ENCODE assay signal across 18 cellular contexts in genomic region chr19:39590265-39590664, GRCh38. TPM values are rescaled to one million over a fixed set of nuclear protein-coding genes. Genes with fewer than 3 reads are reported as not detected.
A peak's percentile ranks its signal among the peaks of the same experiment; 100 is the strongest.
DNase-seq lines count a peak whose midpoint lies in the region; ATAC-seq, FAIRE-seq and TF ChIP-seq lines count a peak whose summit lies in the region.
"Had no signal": no experiment of that assay in that cellular context is flagged by ENCODE, and none has a peak within 500 bp of the region (broad histone marks: within the 10 kb centered on the region; RNA-seq: fewer than 3 reads in every experiment).

No MANE protein-coding gene starts in this region.

- H3K27me3 ChIP-seq in Karpas-422 (ENCODE audit: low read length) (no peaks in the 10 kb centered on the region), K562 (ENCODE audit: control insufficient read depth in 2 of 2, insufficient read depth in 2 of 2, low read length in 2 of 2) (no peaks in the 10 kb centered on the region; a peak in 1 of 5 replicates), left ventricle myocardium inferior (ENCODE audit: low read depth) (peaks cover 52% of the 10 kb centered on the region)
- H3K27me3 ChIP-seq: BLaER1 treated with 17β-estradiol and CSF1 and Interleukin-3, amounts not matched to agents 10 nM and 100 nM had no signal

- TF ChIP-seq CTCF in K562 (IDR thresholded peaks at IDR 0.05 in 2 of 3, conservative IDR thresholded peaks at IDR 0.05 in 1 of 3; ENCODE audit: insufficient read depth in 2 of 3, low read depth in 1 of 3, low read length in 3 of 3) (no peak), left ventricle myocardium inferior (IDR thresholded peaks at IDR 0.05; ENCODE audit: borderline replicate concordance) (no peak)

- peaks cover 5% of the 10 kb centered on the region; the same call in 1 of the 2 replicates for H3K36me3 ChIP-seq in Karpas-422 (ENCODE audit: insufficient read depth, low read length)
- H3K36me3 ChIP-seq in K562 (ENCODE audit: control insufficient read depth, insufficient read depth, low read length), result no peaks in the 10 kb centered on the region
- H3K36me3 ChIP-seq in left ventricle myocardium inferior, result no peaks in the 10 kb centered on the region
- H3K36me3 ChIP-seq: BLaER1 treated with 17β-estradiol and CSF1 and Interleukin-3, amounts not matched to agents 10 nM and 100 nM; gastroesophageal sphincter; spleen had no signal

- 0% methylated on average over 2 of the region's 2 CpGs for WGBS in K562 (ENCODE audit: insufficient coverage, low coverage, missing lambda C conversion rate)

- TF ChIP-seq EP300 in K562 (IDR thresholded peaks at IDR 0.05; ENCODE audit: low read length), result no peak

- in situ Hi-C loops in K562 (cut with MboI), result no loop called here

- BruUV-seq in K562 (replicated peaks; lab: Mats Ljungman, UMichigan), result no TSS peak

- H3K4me3 ChIP-seq in Karpas-422 (ENCODE audit: low read length) (no peak overlapping the region), K562 (no peak overlapping the region), left ventricle myocardium inferior (no peak overlapping the region)
- H3K4me3 ChIP-seq: BLaER1 treated with 17β-estradiol and CSF1 and Interleukin-3, amounts not matched to agents 10 nM and 100 nM; gastroesophageal sphincter; mucosa of descending colon; spleen had no signal

- DNase-seq in ELF-1 (ENCODE audit: low read depth, low spot score) (peak; percentile 6), Karpas-422 (peak; percentile 78), K562 (ENCODE audit: extremely low read depth in 1 of 4, low spot score in 3 of 4) (no peak), iris pigment epithelial cell (ENCODE audit: low read depth) (peak; percentile 8), mucosa of gallbladder (ENCODE audit: low spot score) (no peak), DMS53 (lab: John Stamatoyannopoulos, UW) (no peak), left ventricle myocardium inferior (no peak), NCI-H69 (lab: John Stamatoyannopoulos, UW) (no peak)
- DNase-seq: activated CD8-positive, alpha-beta memory T cell treated with anti-CD3 and anti-CD28 coated beads, Interleukin-2, amount 10 ng/mL, durations not matched to agents 7 days and 5 days; effector CD4-positive, alpha-beta T cell; H9; mucosa of descending colon; NCI-H146; spleen had no signal

- TF ChIP-seq RAD21 in K562 (CRISPR knock-in tag; conservative IDR thresholded peaks at IDR 0.05 in 1 of 2, IDR thresholded peaks at IDR 0.05 in 1 of 2), result no peak

- CTCF ChIA-PET in K562 (lab: Yijun Ruan, JAX; ENCODE audit: low intra/inter-chr PET ratio), result no interaction called here

- FAIRE-seq in K562 (lab: Jason Lieb, UNC), result no peak

- no peaks in the 10 kb centered on the region; the same call in 1 of the 2 replicates for H3K9me3 ChIP-seq in Karpas-422 (ENCODE audit: low read length)
- H3K9me3 ChIP-seq in K562 (replicated peaks; ENCODE audit: control insufficient read depth, insufficient read depth, low read depth, low read length), result no peaks in the 10 kb centered on the region
- H3K9me3 ChIP-seq in left ventricle myocardium inferior (replicated peaks), result no peaks in the 10 kb centered on the region
- H3K9me3 ChIP-seq: BLaER1 treated with 17β-estradiol and CSF1 and Interleukin-3, amounts not matched to agents 10 nM and 100 nM; gastroesophageal sphincter; mucosa of descending colon; spleen had no signal

- no peaks in the 10 kb centered on the region for H3K9me1 ChIP-seq in K562 (ENCODE audit: control insufficient read depth, insufficient read depth, low read length)

- H3K27ac ChIP-seq in Karpas-422 (ENCODE audit: low read length) (no peak overlapping the region), K562 (ENCODE audit: extremely low read depth, low read depth, low read length) (no peak overlapping the region), left ventricle myocardium inferior (replicated peaks) (no peak overlapping the region)
- H3K27ac ChIP-seq: BLaER1 treated with 17β-estradiol and CSF1 and Interleukin-3, amounts not matched to agents 10 nM and 100 nM; gastroesophageal sphincter; spleen had no signal

- H3K4me2 ChIP-seq in Karpas-422 (ENCODE audit: low read depth, low read length, poor library complexity, severe bottlenecking) (no peak overlapping the region), K562 (ENCODE audit: insufficient read depth, low read length) (no peak overlapping the region)
- H3K4me2 ChIP-seq: BLaER1 treated with 17β-estradiol and CSF1 and Interleukin-3, amounts not matched to agents 10 nM and 100 nM had no signal

- POLR2A ChIA-PET in K562 (lab: Yijun Ruan, JAX), result no interaction called here

- intact Hi-C loops in K562 (cut with micrococcal nuclease), result no loop called here
- intact Hi-C loops in left ventricle myocardium inferior (cut with micrococcal nuclease), result no loop called here

- H4K20me1 ChIP-seq in Karpas-422 (ENCODE audit: insufficient read depth, low read depth, low read length), result no peaks in the 10 kb centered on the region
- H4K20me1 ChIP-seq in K562 (replicated peaks; ENCODE audit: control insufficient read depth, insufficient read depth, low read length), result no peaks in the 10 kb centered on the region
- H4K20me1 ChIP-seq: BLaER1 treated with 17β-estradiol and CSF1 and Interleukin-3, amounts not matched to agents 10 nM and 100 nM had no signal

- H3K9ac ChIP-seq in Karpas-422 (ENCODE audit: low read length), result no peak overlapping the region
- no peak overlapping the region for H3K9ac ChIP-seq in K562 (ENCODE audit: insufficient read depth in 1 of 2, low read depth in 2 of 2, low read length in 2 of 2)
- H3K9ac ChIP-seq: BLaER1 treated with 17β-estradiol and CSF1 and Interleukin-3, amounts not matched to agents 10 nM and 100 nM had no signal

- H3K9me2 ChIP-seq in Karpas-422 (replicated peaks; ENCODE audit: insufficient read depth, low read length), result no peaks in the 10 kb centered on the region

- H2AFZ ChIP-seq in Karpas-422 (ENCODE audit: low read length) (no peak overlapping the region), K562 (ENCODE audit: low read depth, low read length) (no peak overlapping the region)

- no peak for ATAC-seq in K562
- ATAC-seq: activated CD8-positive, alpha-beta memory T cell treated with anti-CD3 and anti-CD28 coated beads, Interleukin-2, amount 10 ng/mL, durations not matched to agents 7 days and 5 days; gastroesophageal sphincter; mucosa of descending colon had no signal

- H3K79me2 ChIP-seq in Karpas-422 (ENCODE audit: low read length) (no peaks in the 10 kb centered on the region), K562 (ENCODE audit: control insufficient read depth, insufficient read depth, low read length) (no peaks in the 10 kb centered on the region)

- H3K4me1 ChIP-seq in Karpas-422 (ENCODE audit: low read length) (peaks cover 64% of the 10 kb centered on the region), K562 (replicated peaks in 1 of 2; ENCODE audit: control insufficient read depth in 2 of 2, insufficient read depth in 2 of 2, low read length in 2 of 2) (no peaks in the 10 kb centered on the region), left ventricle myocardium inferior (no peaks in the 10 kb centered on the region)
- H3K4me1 ChIP-seq: BLaER1 treated with 17β-estradiol and CSF1 and Interleukin-3, amounts not matched to agents 10 nM and 100 nM; gastroesophageal sphincter; spleen had no signal

- no peak for TF ChIP-seq POLR2A in K562 (conservative IDR thresholded peaks at IDR 0.05)

RNA-seq across cellular contexts. Expression of gene LGALS13, which starts 12.1 kb away (rescaled TPM):
- not detected in 2 replicates for total RNA-seq in Karpas-422 (2014; rRNA removed; shearing (Covaris generic); ENCODE audit: low replicate concordance)
- not detected in 2 replicates for total RNA-seq in K562 (2011; cell fraction: chromatin; rRNA removed; ENCODE audit: low replicate concordance)
- not detected in 2 replicates for total RNA-seq in K562 (2011; cell fraction: nucleolus; rRNA removed)
- total RNA-seq in K562 (2011; cell fraction: nucleoplasm; rRNA removed), result not detected in 2 replicates
- total RNA-seq in K562 (2014; rRNA removed), result not detected in 2 replicates
- total RNA-seq in K562 (2014; rRNA removed; fragmentation: Illumina TruSeq; extraction: Trizol), result not detected in 2 replicates
- 0.43 TPM in 1 of 2 replicates, not detected in the other for total RNA-seq in K562 (2015; rRNA removed; fragmentation: Illumina TruSeq; extraction: Trizol)
- total RNA-seq in K562 (2021), result not detected in 2 replicates
- polyA plus RNA-seq in K562 (2011; rRNA removed), result not detected in 2 replicates
- not detected in 2 replicates for polyA plus RNA-seq in K562 (2011; cell fraction: cytosol; rRNA removed)
- polyA plus RNA-seq in K562 (2011; cell fraction: nucleus; rRNA removed), result not detected in 2 replicates
- 5.6 TPM in 1 of 2 replicates, not detected in the other for polyA plus RNA-seq in K562 (2012)
- polyA plus RNA-seq in K562 (2014; fragmentation: Illumina TruSeq; extraction: Trizol), result not detected in 2 replicates
- under 1 TPM in 1 of 2 experiments, not detected in 1; 0.11 TPM for polyA plus RNA-seq in K562 (2014; fragmentation: Nextera tagmentation; extraction: Ambion mirVana)
- not detected in 2 replicates for polyA plus RNA-seq in K562 (2014; rRNA removed)
- not detected in 2 replicates for polyA minus RNA-seq in K562 (2011; rRNA and poly(A)+ RNA removed)
- polyA minus RNA-seq in K562 (2011; cell fraction: cytosol; rRNA and poly(A)+ RNA removed), result not detected in 2 replicates
- not detected in 2 replicates for polyA minus RNA-seq in K562 (2011; cell fraction: nucleus; rRNA and poly(A)+ RNA removed)
- not detected for total RNA-seq in mucosa of gallbladder
- total RNA-seq in left ventricle myocardium inferior, result not detected
- total RNA-seq: activated CD8-positive, alpha-beta memory T cell treated with anti-CD3 and anti-CD28 coated beads, Interleukin-2, amount 10 ng/mL, durations not matched to agents 7 days and 5 days; gastroesophageal sphincter; H9; kidney epithelial cell; mucosa of descending colon; NCI-H460; spleen had no signal
- polyA plus RNA-seq: spleen had no signal

RNA-seq across cellular contexts. Expression of gene EID2, which starts 50.3 kb away (rescaled TPM):
- 5.9 and 11.1 TPM in 2 replicates for total RNA-seq in Karpas-422 (2014; rRNA removed; shearing (Covaris generic); ENCODE audit: low replicate concordance)
- 3.2 and 4.8 TPM in 2 replicates for total RNA-seq in K562 (2011; cell fraction: chromatin; rRNA removed; ENCODE audit: low replicate concordance)
- 4.1 and 4.8 TPM in 2 replicates for total RNA-seq in K562 (2011; cell fraction: nucleolus; rRNA removed)
- total RNA-seq in K562 (2011; cell fraction: nucleoplasm; rRNA removed), result 4.2 TPM in 2 replicates
- total RNA-seq in K562 (2014; rRNA removed) (18.5 and 20.8 TPM in 2 replicates), K562 (2014; rRNA removed; fragmentation: Illumina TruSeq; extraction: Trizol) (10.9 and 11.7 TPM in 2 replicates), K562 (2015; rRNA removed; fragmentation: Illumina TruSeq; extraction: Trizol) (9.9 and 11.3 TPM in 2 replicates), K562 (2021) (13.8 and 14.6 TPM in 2 replicates), mucosa of gallbladder (15.0 TPM), left ventricle myocardium inferior (9.8 TPM)
- polyA plus RNA-seq in K562 (2011; rRNA removed) (7.3 and 12.4 TPM in 2 replicates), K562 (2014; fragmentation: Illumina TruSeq; extraction: Trizol) (8.2 and 9.6 TPM in 2 replicates), K562 (2014; fragmentation: Nextera tagmentation; extraction: Ambion mirVana) (1 to 10 TPM; 2.5 to 2.7 TPM), K562 (2014; rRNA removed) (18.5 and 23.6 TPM in 2 replicates)
- 4.4 and 10.2 TPM in 2 replicates for polyA plus RNA-seq in K562 (2011; cell fraction: cytosol; rRNA removed)
- polyA plus RNA-seq in K562 (2011; cell fraction: nucleus; rRNA removed), result 4.6 TPM in 2 replicates
- 11.3 and 17.7 TPM in 2 replicates for polyA plus RNA-seq in K562 (2012)
- 3.9 TPM in 2 replicates for polyA minus RNA-seq in K562 (2011; rRNA and poly(A)+ RNA removed)
- polyA minus RNA-seq in K562 (2011; cell fraction: cytosol; rRNA and poly(A)+ RNA removed), result 4.0 and 4.4 TPM in 2 replicates
- 1.3 and 3.2 TPM in 2 replicates for polyA minus RNA-seq in K562 (2011; cell fraction: nucleus; rRNA and poly(A)+ RNA removed)

RNA-seq across cellular contexts. Expression of gene EID2B, which starts 57.6 kb away (rescaled TPM):
- total RNA-seq in Karpas-422 (2014; rRNA removed; shearing (Covaris generic); ENCODE audit: low replicate concordance), result 4.2 and 6.5 TPM in 2 replicates
- 8.1 and 8.9 TPM in 2 replicates for total RNA-seq in K562 (2011; cell fraction: chromatin; rRNA removed; ENCODE audit: low replicate concordance)
- 10.8 and 12.5 TPM in 2 replicates for total RNA-seq in K562 (2011; cell fraction: nucleolus; rRNA removed)
- 11.3 and 14.6 TPM in 2 replicates for total RNA-seq in K562 (2011; cell fraction: nucleoplasm; rRNA removed)
- total RNA-seq in K562 (2014; rRNA removed) (4.8 and 5.1 TPM in 2 replicates), K562 (2014; rRNA removed; fragmentation: Illumina TruSeq; extraction: Trizol) (3.9 and 4.8 TPM in 2 replicates), K562 (2015; rRNA removed; fragmentation: Illumina TruSeq; extraction: Trizol) (2.9 and 3.5 TPM in 2 replicates), K562 (2021) (3.9 and 4.2 TPM in 2 replicates), mucosa of gallbladder (2.6 TPM), left ventricle myocardium inferior (2.1 TPM)
- polyA plus RNA-seq in K562 (2011; rRNA removed) (7.9 and 9.3 TPM in 2 replicates), K562 (2014; fragmentation: Illumina TruSeq; extraction: Trizol) (2.0 and 2.8 TPM in 2 replicates), K562 (2014; fragmentation: Nextera tagmentation; extraction: Ambion mirVana) (1 to 10 TPM; 4.9 to 5.4 TPM), K562 (2014; rRNA removed) (8.8 and 9.8 TPM in 2 replicates)
- 5.2 and 12.3 TPM in 2 replicates for polyA plus RNA-seq in K562 (2011; cell fraction: cytosol; rRNA removed)
- 7.6 and 8.6 TPM in 2 replicates for polyA plus RNA-seq in K562 (2011; cell fraction: nucleus; rRNA removed)
- 5.4 and 9.1 TPM in 2 replicates for polyA plus RNA-seq in K562 (2012)
- 2.8 and 3.4 TPM in 2 replicates for polyA minus RNA-seq in K562 (2011; rRNA and poly(A)+ RNA removed)
- 1.0 and 2.1 TPM in 2 replicates for polyA minus RNA-seq in K562 (2011; cell fraction: cytosol; rRNA and poly(A)+ RNA removed)
- polyA minus RNA-seq in K562 (2011; cell fraction: nucleus; rRNA and poly(A)+ RNA removed), result 4.4 and 8.7 TPM in 2 replicates

Comparison
In these comparisons a context has a peak if more than half of its experiments do, and no peak if none do; other contexts are left out.
1. DNase-seq: peak in ELF-1 (single experiment), Karpas-422 (single experiment) and iris pigment epithelial cell (single experiment); none in K562 (0 of 4), mucosa of gallbladder (single experiment), DMS53 (single experiment), left ventricle myocardium inferior (single experiment) and NCI-H69 (single experiment).